1 cellular context compared by ENCODE assay signal in genomic region chr1:1616838-1617237, GRCh38.
TF ChIP-seq lines count a peak whose summit lies in the region.

No MANE protein-coding gene starts in this region.

TF ChIP-seq in K562, 482 proteins besides CTCF, POLR2A, EP300 and RAD21:
- TF ChIP-seq EZH2 (IDR thresholded peaks at IDR 0.05; ENCODE audit: borderline replicate concordance, low read depth, low read length) (no peak), STAT5A (IDR thresholded peaks at IDR 0.05; ENCODE audit: borderline replicate concordance, low read length) (no peak), ZNF75A (CRISPR knock-in tag; IDR thresholded peaks at IDR 0.05) (no peak), MAX (CRISPR knock-in tag; IDR thresholded peaks at IDR 0.05) (0 out of 2 replicates have a peak, but pooled peaks have one; percentile 25), KAT2B (IDR thresholded peaks at IDR 0.05; ENCODE audit: low read depth, low read length) (no peak), MEF2D (tag; conservative IDR thresholded peaks at IDR 0.05; ENCODE audit: low read depth) (no peak), TAF7 (tag; IDR thresholded peaks at IDR 0.05) (no peak), LEF1 (IDR thresholded peaks at IDR 0.05) (no peak), RBFOX2 (IDR thresholded peaks at IDR 0.05; ENCODE audit: low read depth, low read length) (peak; percentile 15; the same call in 1 of the 2 replicates), ZNF507 (tag; conservative IDR thresholded peaks at IDR 0.05) (no peak), ZNF133 (CRISPR knock-in tag; IDR thresholded peaks at IDR 0.05) (no peak), RCOR1 (IDR thresholded peaks at IDR 0.05; ENCODE audit: borderline replicate concordance in 1 of 2, low read depth in 2 of 2, low read length in 2 of 2) (no peak), RERE (CRISPR knock-in tag; IDR thresholded peaks at IDR 0.05; ENCODE audit: borderline replicate concordance) (no peak), BRD4 (IDR thresholded peaks at IDR 0.05) (no peak)
- TF ChIP-seq, protein P1, sequence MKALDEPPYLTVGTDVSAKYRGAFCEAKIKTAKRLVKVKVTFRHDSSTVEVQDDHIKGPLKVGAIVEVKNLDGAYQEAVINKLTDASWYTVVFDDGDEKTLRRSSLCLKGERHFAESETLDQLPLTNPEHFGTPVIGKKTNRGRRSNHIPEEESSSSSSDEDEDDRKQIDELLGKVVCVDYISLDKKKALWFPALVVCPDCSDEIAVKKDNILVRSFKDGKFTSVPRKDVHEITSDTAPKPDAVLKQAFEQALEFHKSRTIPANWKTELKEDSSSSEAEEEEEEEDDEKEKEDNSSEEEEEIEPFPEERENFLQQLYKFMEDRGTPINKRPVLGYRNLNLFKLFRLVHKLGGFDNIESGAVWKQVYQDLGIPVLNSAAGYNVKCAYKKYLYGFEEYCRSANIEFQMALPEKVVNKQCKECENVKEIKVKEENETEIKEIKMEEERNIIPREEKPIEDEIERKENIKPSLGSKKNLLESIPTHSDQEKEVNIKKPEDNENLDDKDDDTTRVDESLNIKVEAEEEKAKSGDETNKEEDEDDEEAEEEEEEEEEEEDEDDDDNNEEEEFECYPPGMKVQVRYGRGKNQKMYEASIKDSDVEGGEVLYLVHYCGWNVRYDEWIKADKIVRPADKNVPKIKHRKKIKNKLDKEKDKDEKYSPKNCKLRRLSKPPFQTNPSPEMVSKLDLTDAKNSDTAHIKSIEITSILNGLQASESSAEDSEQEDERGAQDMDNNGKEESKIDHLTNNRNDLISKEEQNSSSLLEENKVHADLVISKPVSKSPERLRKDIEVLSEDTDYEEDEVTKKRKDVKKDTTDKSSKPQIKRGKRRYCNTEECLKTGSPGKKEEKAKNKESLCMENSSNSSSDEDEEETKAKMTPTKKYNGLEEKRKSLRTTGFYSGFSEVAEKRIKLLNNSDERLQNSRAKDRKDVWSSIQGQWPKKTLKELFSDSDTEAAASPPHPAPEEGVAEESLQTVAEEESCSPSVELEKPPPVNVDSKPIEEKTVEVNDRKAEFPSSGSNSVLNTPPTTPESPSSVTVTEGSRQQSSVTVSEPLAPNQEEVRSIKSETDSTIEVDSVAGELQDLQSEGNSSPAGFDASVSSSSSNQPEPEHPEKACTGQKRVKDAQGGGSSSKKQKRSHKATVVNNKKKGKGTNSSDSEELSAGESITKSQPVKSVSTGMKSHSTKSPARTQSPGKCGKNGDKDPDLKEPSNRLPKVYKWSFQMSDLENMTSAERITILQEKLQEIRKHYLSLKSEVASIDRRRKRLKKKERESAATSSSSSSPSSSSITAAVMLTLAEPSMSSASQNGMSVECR (CRISPR knock-in tag; IDR thresholded peaks at IDR 0.05) = 0 out of 2 replicates have a peak, but pooled peaks have one; percentile 18
- TF ChIP-seq, protein P2, sequence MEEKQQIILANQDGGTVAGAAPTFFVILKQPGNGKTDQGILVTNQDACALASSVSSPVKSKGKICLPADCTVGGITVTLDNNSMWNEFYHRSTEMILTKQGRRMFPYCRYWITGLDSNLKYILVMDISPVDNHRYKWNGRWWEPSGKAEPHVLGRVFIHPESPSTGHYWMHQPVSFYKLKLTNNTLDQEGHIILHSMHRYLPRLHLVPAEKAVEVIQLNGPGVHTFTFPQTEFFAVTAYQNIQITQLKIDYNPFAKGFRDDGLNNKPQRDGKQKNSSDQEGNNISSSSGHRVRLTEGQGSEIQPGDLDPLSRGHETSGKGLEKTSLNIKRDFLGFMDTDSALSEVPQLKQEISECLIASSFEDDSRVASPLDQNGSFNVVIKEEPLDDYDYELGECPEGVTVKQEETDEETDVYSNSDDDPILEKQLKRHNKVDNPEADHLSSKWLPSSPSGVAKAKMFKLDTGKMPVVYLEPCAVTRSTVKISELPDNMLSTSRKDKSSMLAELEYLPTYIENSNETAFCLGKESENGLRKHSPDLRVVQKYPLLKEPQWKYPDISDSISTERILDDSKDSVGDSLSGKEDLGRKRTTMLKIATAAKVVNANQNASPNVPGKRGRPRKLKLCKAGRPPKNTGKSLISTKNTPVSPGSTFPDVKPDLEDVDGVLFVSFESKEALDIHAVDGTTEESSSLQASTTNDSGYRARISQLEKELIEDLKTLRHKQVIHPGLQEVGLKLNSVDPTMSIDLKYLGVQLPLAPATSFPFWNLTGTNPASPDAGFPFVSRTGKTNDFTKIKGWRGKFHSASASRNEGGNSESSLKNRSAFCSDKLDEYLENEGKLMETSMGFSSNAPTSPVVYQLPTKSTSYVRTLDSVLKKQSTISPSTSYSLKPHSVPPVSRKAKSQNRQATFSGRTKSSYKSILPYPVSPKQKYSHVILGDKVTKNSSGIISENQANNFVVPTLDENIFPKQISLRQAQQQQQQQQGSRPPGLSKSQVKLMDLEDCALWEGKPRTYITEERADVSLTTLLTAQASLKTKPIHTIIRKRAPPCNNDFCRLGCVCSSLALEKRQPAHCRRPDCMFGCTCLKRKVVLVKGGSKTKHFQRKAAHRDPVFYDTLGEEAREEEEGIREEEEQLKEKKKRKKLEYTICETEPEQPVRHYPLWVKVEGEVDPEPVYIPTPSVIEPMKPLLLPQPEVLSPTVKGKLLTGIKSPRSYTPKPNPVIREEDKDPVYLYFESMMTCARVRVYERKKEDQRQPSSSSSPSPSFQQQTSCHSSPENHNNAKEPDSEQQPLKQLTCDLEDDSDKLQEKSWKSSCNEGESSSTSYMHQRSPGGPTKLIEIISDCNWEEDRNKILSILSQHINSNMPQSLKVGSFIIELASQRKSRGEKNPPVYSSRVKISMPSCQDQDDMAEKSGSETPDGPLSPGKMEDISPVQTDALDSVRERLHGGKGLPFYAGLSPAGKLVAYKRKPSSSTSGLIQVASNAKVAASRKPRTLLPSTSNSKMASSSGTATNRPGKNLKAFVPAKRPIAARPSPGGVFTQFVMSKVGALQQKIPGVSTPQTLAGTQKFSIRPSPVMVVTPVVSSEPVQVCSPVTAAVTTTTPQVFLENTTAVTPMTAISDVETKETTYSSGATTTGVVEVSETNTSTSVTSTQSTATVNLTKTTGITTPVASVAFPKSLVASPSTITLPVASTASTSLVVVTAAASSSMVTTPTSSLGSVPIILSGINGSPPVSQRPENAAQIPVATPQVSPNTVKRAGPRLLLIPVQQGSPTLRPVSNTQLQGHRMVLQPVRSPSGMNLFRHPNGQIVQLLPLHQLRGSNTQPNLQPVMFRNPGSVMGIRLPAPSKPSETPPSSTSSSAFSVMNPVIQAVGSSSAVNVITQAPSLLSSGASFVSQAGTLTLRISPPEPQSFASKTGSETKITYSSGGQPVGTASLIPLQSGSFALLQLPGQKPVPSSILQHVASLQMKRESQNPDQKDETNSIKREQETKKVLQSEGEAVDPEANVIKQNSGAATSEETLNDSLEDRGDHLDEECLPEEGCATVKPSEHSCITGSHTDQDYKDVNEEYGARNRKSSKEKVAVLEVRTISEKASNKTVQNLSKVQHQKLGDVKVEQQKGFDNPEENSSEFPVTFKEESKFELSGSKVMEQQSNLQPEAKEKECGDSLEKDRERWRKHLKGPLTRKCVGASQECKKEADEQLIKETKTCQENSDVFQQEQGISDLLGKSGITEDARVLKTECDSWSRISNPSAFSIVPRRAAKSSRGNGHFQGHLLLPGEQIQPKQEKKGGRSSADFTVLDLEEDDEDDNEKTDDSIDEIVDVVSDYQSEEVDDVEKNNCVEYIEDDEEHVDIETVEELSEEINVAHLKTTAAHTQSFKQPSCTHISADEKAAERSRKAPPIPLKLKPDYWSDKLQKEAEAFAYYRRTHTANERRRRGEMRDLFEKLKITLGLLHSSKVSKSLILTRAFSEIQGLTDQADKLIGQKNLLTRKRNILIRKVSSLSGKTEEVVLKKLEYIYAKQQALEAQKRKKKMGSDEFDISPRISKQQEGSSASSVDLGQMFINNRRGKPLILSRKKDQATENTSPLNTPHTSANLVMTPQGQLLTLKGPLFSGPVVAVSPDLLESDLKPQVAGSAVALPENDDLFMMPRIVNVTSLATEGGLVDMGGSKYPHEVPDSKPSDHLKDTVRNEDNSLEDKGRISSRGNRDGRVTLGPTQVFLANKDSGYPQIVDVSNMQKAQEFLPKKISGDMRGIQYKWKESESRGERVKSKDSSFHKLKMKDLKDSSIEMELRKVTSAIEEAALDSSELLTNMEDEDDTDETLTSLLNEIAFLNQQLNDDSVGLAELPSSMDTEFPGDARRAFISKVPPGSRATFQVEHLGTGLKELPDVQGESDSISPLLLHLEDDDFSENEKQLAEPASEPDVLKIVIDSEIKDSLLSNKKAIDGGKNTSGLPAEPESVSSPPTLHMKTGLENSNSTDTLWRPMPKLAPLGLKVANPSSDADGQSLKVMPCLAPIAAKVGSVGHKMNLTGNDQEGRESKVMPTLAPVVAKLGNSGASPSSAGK (IDR thresholded peaks at IDR 0.05) = no peak
- TF ChIP-seq, protein P3, sequence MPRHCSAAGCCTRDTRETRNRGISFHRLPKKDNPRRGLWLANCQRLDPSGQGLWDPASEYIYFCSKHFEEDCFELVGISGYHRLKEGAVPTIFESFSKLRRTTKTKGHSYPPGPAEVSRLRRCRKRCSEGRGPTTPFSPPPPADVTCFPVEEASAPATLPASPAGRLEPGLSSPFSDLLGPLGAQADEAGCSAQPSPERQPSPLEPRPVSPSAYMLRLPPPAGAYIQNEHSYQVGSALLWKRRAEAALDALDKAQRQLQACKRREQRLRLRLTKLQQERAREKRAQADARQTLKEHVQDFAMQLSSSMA (CRISPR knock-in tag; IDR thresholded peaks at IDR 0.05) = no peak
TF ChIP-seq in K562: peak in this region for 3.
